ENCODE assay signal across 15 cellular contexts in genomic region chr9:128022886-128023285, GRCh38. TPM values are rescaled to one million over a fixed set of nuclear protein-coding genes. Genes with fewer than 3 reads are reported as not detected.
DNase-seq lines count a peak whose midpoint lies in the region; ATAC-seq and TF ChIP-seq lines count a peak whose summit lies in the region.
"Had no signal": no experiment of that assay in that cellular context is flagged by ENCODE, and none has a peak within 500 bp of the region (broad histone marks: within the 10 kb centered on the region; RNA-seq: fewer than 3 reads in every experiment).

No MANE protein-coding gene starts in this region.

- H3K36me3 Mint-ChIP-seq in CD4-positive, CD25-positive, alpha-beta regulatory T cell: peaks cover 10% of the 10 kb centered on the region
- no peaks in the 10 kb centered on the region for H3K36me3 Mint-ChIP-seq in activated CD4-positive, alpha-beta memory T cell treated with anti-CD3 and anti-CD28 coated beads for 36 hours
- H3K36me3 Mint-ChIP-seq in mesothelial cell of epicardium: no peaks in the 10 kb centered on the region

- no peak for DNase-seq in CD4-positive, CD25-positive, alpha-beta regulatory T cell
- peak; percentile 64 for DNase-seq in HT1080 (ENCODE audit: low read depth)
- DNase-seq in activated CD4-positive, alpha-beta memory T cell treated with anti-CD3 and anti-CD28 coated beads for 36 hours: no peak
- no peak for DNase-seq in mesothelial cell of epicardium (ENCODE audit: low spot score in 2 of 2, unreplicated experiment in 2 of 2)
- no peak for DNase-seq in posterior cingulate gyrus
- DNase-seq in WERI-Rb-1: no peak
- DNase-seq: activated CD8-positive, alpha-beta memory T cell treated with anti-CD3 and anti-CD28 coated beads, Interleukin-2, amount 50 U/mL, for 4 hours; Calu3; NCI-H1105; NCI-H510A; nephron progenitor cell; SHP77; substantia nigra had no signal

- no peaks in the 10 kb centered on the region for H3K9me3 ChIP-seq in CD4-positive, CD25-positive, alpha-beta regulatory T cell (ENCODE audit: control insufficient read depth in 2 of 2, low read length in 2 of 2)
- no peaks in the 10 kb centered on the region for H3K9me3 ChIP-seq in WERI-Rb-1 (ENCODE audit: severe bottlenecking)

- CTCF ChIA-PET in activated CD4-positive, alpha-beta memory T cell treated with anti-CD3 and anti-CD28 coated beads for 36 hours (lab: Charles Lee): interaction anchor here (4.5 kb wide), 1 partner anchor 11 kb away, joined by 30 read pairs; no protein-coding TSS in a partner anchor

- peak overlapping the region; percentile 98 for H3K27ac ChIP-seq in CD4-positive, CD25-positive, alpha-beta regulatory T cell (ENCODE audit: insufficient read depth, low read length, poor library complexity, severe bottlenecking)
- no peak overlapping the region for H3K27ac ChIP-seq in WERI-Rb-1
- H3K27ac ChIP-seq: VCaP had no signal

- H3K9me3 Mint-ChIP-seq in CD4-positive, CD25-positive, alpha-beta regulatory T cell: no peaks in the 10 kb centered on the region
- H3K9me3 Mint-ChIP-seq in activated CD4-positive, alpha-beta memory T cell treated with anti-CD3 and anti-CD28 coated beads for 36 hours: no peaks in the 10 kb centered on the region
- H3K9me3 Mint-ChIP-seq in mesothelial cell of epicardium: no peaks in the 10 kb centered on the region
- H3K9me3 Mint-ChIP-seq: nephron progenitor cell had no signal

- no peaks in the 10 kb centered on the region for H3K27me3 ChIP-seq in CD4-positive, CD25-positive, alpha-beta regulatory T cell (ENCODE audit: control insufficient read depth, insufficient read depth, low read length)
- H3K27me3 ChIP-seq in WERI-Rb-1 (ENCODE audit: insufficient read depth, low read depth, severe bottlenecking): no peaks in the 10 kb centered on the region

- no peaks in the 10 kb centered on the region for H3K36me3 ChIP-seq in CD4-positive, CD25-positive, alpha-beta regulatory T cell (ENCODE audit: control insufficient read depth, insufficient read depth, low read length)
- no peaks in the 10 kb centered on the region for H3K36me3 ChIP-seq in WERI-Rb-1

- POLR2A ChIA-PET in activated CD4-positive, alpha-beta memory T cell treated with anti-CD3 and anti-CD28 coated beads for 36 hours (lab: Charles Lee): interaction anchor here (0.6 kb wide), 1 partner anchor 23 kb away, joined by 3 read pairs; no protein-coding TSS in a partner anchor

- peak overlapping the region; percentile 93 to 99 (median 94) for H3K27ac Mint-ChIP-seq in CD4-positive, CD25-positive, alpha-beta regulatory T cell
- H3K27ac Mint-ChIP-seq in activated CD4-positive, alpha-beta memory T cell treated with anti-CD3 and anti-CD28 coated beads for 36 hours: peak overlapping the region; percentile 45
- H3K27ac Mint-ChIP-seq in mesothelial cell of epicardium: peak overlapping the region; percentile 12
- H3K27ac Mint-ChIP-seq: nephron progenitor cell had no signal

- H3K4me1 ChIP-seq in CD4-positive, CD25-positive, alpha-beta regulatory T cell (ENCODE audit: control insufficient read depth, insufficient read depth, low read length, poor library complexity, severe bottlenecking): peaks cover 64% of the 10 kb centered on the region

- peaks cover 9% of the 10 kb centered on the region for H3K27me3 Mint-ChIP-seq in CD4-positive, CD25-positive, alpha-beta regulatory T cell
- H3K27me3 Mint-ChIP-seq in activated CD4-positive, alpha-beta memory T cell treated with anti-CD3 and anti-CD28 coated beads for 36 hours: no peaks in the 10 kb centered on the region
- no peaks in the 10 kb centered on the region for H3K27me3 Mint-ChIP-seq in mesothelial cell of epicardium (ENCODE audit: low read depth)

- TF ChIP-seq CTCF in mesothelial cell of epicardium (IDR thresholded peaks at IDR 0.05; ENCODE audit: unreplicated experiment) (no peak), WERI-Rb-1 (IDR thresholded peaks at IDR 0.05; ENCODE audit: low read depth, low read length) (no peak)

- H3K4me1 Mint-ChIP-seq in CD4-positive, CD25-positive, alpha-beta regulatory T cell: peaks cover 31 to 85% (median 63%) of the 10 kb centered on the region in 4 donors
- H3K4me1 Mint-ChIP-seq in activated CD4-positive, alpha-beta memory T cell treated with anti-CD3 and anti-CD28 coated beads for 36 hours (ENCODE audit: low read depth): peaks cover 73% of the 10 kb centered on the region
- peaks cover 8% of the 10 kb centered on the region for H3K4me1 Mint-ChIP-seq in mesothelial cell of epicardium

- H3K4me3 ChIP-seq in CD4-positive, CD25-positive, alpha-beta regulatory T cell (ENCODE audit: low read depth, low read length): no peak overlapping the region
- no peak overlapping the region for H3K4me3 ChIP-seq in WERI-Rb-1 (ENCODE audit: low read depth, low read length)

- H3K4me3 Mint-ChIP-seq in CD4-positive, CD25-positive, alpha-beta regulatory T cell: peak overlapping the region in 3 of 4 donors; percentile 76 to 82 (median 78)
- no peak overlapping the region for H3K4me3 Mint-ChIP-seq in activated CD4-positive, alpha-beta memory T cell treated with anti-CD3 and anti-CD28 coated beads for 36 hours
- H3K4me3 Mint-ChIP-seq in mesothelial cell of epicardium: no peak overlapping the region
- H3K4me3 Mint-ChIP-seq: nephron progenitor cell had no signal

- ATAC-seq in CD4-positive, CD25-positive, alpha-beta regulatory T cell (ENCODE audit: low read depth in 2 of 2): no peak
- no peak for ATAC-seq in HG02678 (IDR thresholded peaks at IDR 0.05; ENCODE audit: unreplicated experiment)

- intact Hi-C loops in activated CD4-positive, alpha-beta memory T cell treated with anti-CD3 and anti-CD28 coated beads for 36 hours (cut with micrococcal nuclease): no loop called here
- intact Hi-C loops in posterior cingulate gyrus (cut with DNase I): no loop called here

RNA-seq across cellular contexts. Expression of gene EEIG1, which starts 42.1 kb away (rescaled TPM):
- total RNA-seq in CD4-positive, CD25-positive, alpha-beta regulatory T cell: 402 TPM
- 100 to 1,000 TPM; 140 to 190 (median 177) TPM for polyA plus RNA-seq in CD4-positive, CD25-positive, alpha-beta regulatory T cell
- total RNA-seq in HT1080 (2014; rRNA removed; shearing (Covaris generic)): 3.4 and 6.8 TPM in 2 replicates
- polyA plus RNA-seq in HT1080 (2015; cell fraction: cytosol; rRNA removed): 10.2 and 10.7 TPM in 2 replicates
- polyA plus RNA-seq in HT1080 (2015; cell fraction: nucleus; rRNA removed): 7.0 and 8.1 TPM in 2 replicates
- total RNA-seq in activated CD4-positive, alpha-beta memory T cell treated with anti-CD3 and anti-CD28 coated beads for 36 hours: 10 to 100 TPM; 50.7 to 58.0 TPM
- total RNA-seq in mesothelial cell of epicardium: 62.8 to 68.8 TPM (median 67.4 TPM) in 3 replicates

RNA-seq across cellular contexts. Expression of gene NAIF1, which starts 44.2 kb away (rescaled TPM):
- 16.8 TPM for total RNA-seq in CD4-positive, CD25-positive, alpha-beta regulatory T cell
- polyA plus RNA-seq in CD4-positive, CD25-positive, alpha-beta regulatory T cell: 10 to 100 TPM in 3 of 4 donors, 1 to 10 TPM in 1; 7.8 to 14.7 (median 12.3) TPM
- 19.6 and 21.2 TPM in 2 replicates for total RNA-seq in HT1080 (2014; rRNA removed; shearing (Covaris generic))
- polyA plus RNA-seq in HT1080 (2015; cell fraction: cytosol; rRNA removed): 12.4 and 12.9 TPM in 2 replicates
- polyA plus RNA-seq in HT1080 (2015; cell fraction: nucleus; rRNA removed): 9.7 and 9.9 TPM in 2 replicates
- 10 to 100 TPM; 10.2 to 14.5 TPM for total RNA-seq in activated CD4-positive, alpha-beta memory T cell treated with anti-CD3 and anti-CD28 coated beads for 36 hours
- 8.5 to 9.2 TPM (median 8.9 TPM) in 3 replicates for total RNA-seq in mesothelial cell of epicardium

RNA-seq across cellular contexts. Expression of gene SLC25A25, which starts 45.1 kb away (rescaled TPM):
- total RNA-seq in CD4-positive, CD25-positive, alpha-beta regulatory T cell: 13.8 TPM
- 10 to 100 TPM; 11.3 to 12.0 (median 11.7) TPM for polyA plus RNA-seq in CD4-positive, CD25-positive, alpha-beta regulatory T cell
- 14.4 and 15.1 TPM in 2 replicates for total RNA-seq in HT1080 (2014; rRNA removed; shearing (Covaris generic))
- 7.7 and 8.2 TPM in 2 replicates for polyA plus RNA-seq in HT1080 (2015; cell fraction: cytosol; rRNA removed)
- 9.1 and 12.0 TPM in 2 replicates for polyA plus RNA-seq in HT1080 (2015; cell fraction: nucleus; rRNA removed)
- 10 to 100 TPM; 17.1 to 17.3 TPM for total RNA-seq in activated CD4-positive, alpha-beta memory T cell treated with anti-CD3 and anti-CD28 coated beads for 36 hours
- 24.2 to 26.4 TPM (median 26.2 TPM) in 3 replicates for total RNA-seq in mesothelial cell of epicardium

Comparison
In these comparisons a context has a peak if more than half of its experiments do, and no peak if none do; other contexts are left out.
1. H3K27ac Mint-ChIP-seq: peak in every context shown above with its lines; median percentile 94 in CD4-positive, CD25-positive, alpha-beta regulatory T cell; 45 in activated CD4-positive, alpha-beta memory T cell treated with anti-CD3 and anti-CD28 coated beads for 36 hours; 12 in mesothelial cell of epicardium.
2. H3K4me3 Mint-ChIP-seq: peak in CD4-positive, CD25-positive, alpha-beta regulatory T cell (3 of 4); none in activated CD4-positive, alpha-beta memory T cell treated with anti-CD3 and anti-CD28 coated beads for 36 hours (single experiment) and mesothelial cell of epicardium (single experiment).